Comparison of ENCODE assay signal across 17 cellular contexts in genomic region chr10:95263864-95264226, GRCh38. TPM values are rescaled to one million over a fixed set of nuclear protein-coding genes. Genes with fewer than 3 reads are reported as not detected.
A peak's percentile ranks its signal among the peaks of the same experiment; 100 is the strongest.
DNase-seq lines count a peak whose midpoint lies in the region; ATAC-seq and TF ChIP-seq lines count a peak whose summit lies in the region.
"Had no signal": no experiment of that assay in that cellular context is flagged by ENCODE, and none has a peak within 500 bp of the region (broad histone marks: within the 10 kb centered on the region; RNA-seq: fewer than 3 reads in every experiment).

No MANE protein-coding gene starts in this region.

- POLR2A ChIA-PET in PC-9 (lab: Charles Lee; ENCODE audit: unreplicated experiment) = interaction anchor here (0.6 kb wide), 1 partner anchor 46 kb away, joined by 4 read pairs; no protein-coding TSS in a partner anchor

- H3K4me1 ChIP-seq in PC-9 (replicated peaks; ENCODE audit: insufficient read depth) (peaks cover 79% of the 10 kb centered on the region), hepatocyte (ENCODE audit: insufficient read depth) (peaks cover 49% of the 10 kb centered on the region), parathyroid adenoma (peaks cover 42% of the 10 kb centered on the region)

- H3K27me3 ChIP-seq in PC-9 (ENCODE audit: insufficient read depth, low read depth) (no peaks in the 10 kb centered on the region), hepatocyte (no peaks in the 10 kb centered on the region), parathyroid adenoma (ENCODE audit: control insufficient read depth, insufficient read depth, low read length) (no peaks in the 10 kb centered on the region)

- H3K4me1 Mint-ChIP-seq in Calu3 (ENCODE audit: low read depth, unreplicated experiment) = peaks cover 54% of the 10 kb centered on the region
- H3K4me1 Mint-ChIP-seq in glutamatergic neuron (ENCODE audit: low read depth, unreplicated experiment) = no peaks in the 10 kb centered on the region

- H4K20me1 ChIP-seq in PC-9 (ENCODE audit: insufficient read depth) (no peaks in the 10 kb centered on the region), hepatocyte (ENCODE audit: insufficient read depth, poor library complexity, severe bottlenecking) (no peaks in the 10 kb centered on the region)

- peaks cover 61% of the 10 kb centered on the region for H3F3A ChIP-seq in PC-9 (ENCODE audit: insufficient read depth, low read depth)

- H3K9me3 Mint-ChIP-seq in Calu3 (ENCODE audit: low read depth, unreplicated experiment) = no peaks in the 10 kb centered on the region
- no peaks in the 10 kb centered on the region for H3K9me3 Mint-ChIP-seq in glutamatergic neuron (ENCODE audit: unreplicated experiment)
- H3K9me3 Mint-ChIP-seq: central memory CD8-positive, alpha-beta T cell; naive thymus-derived CD8-positive, alpha-beta T cell had no signal

- no peaks in the 10 kb centered on the region for H3K27me3 Mint-ChIP-seq in Calu3 (ENCODE audit: unreplicated experiment)
- H3K27me3 Mint-ChIP-seq in glutamatergic neuron (ENCODE audit: unreplicated experiment) = peaks cover 2% of the 10 kb centered on the region
- H3K27me3 Mint-ChIP-seq: central memory CD8-positive, alpha-beta T cell had no signal

- intact Hi-C loops in Calu3 (cut with micrococcal nuclease; ENCODE audit: unreplicated experiment) = no loop called here
- intact Hi-C loops in PC-9 (cut with micrococcal nuclease; ENCODE audit: unreplicated experiment) = loop anchor here (1.0 to 5.0 kb wide), 8 partner anchors 17 to 98 kb away; no protein-coding TSS in a partner anchor

- H3K9ac ChIP-seq in parathyroid adenoma = no peak overlapping the region

- peaks cover 16% of the 10 kb centered on the region for H3K36me3 Mint-ChIP-seq in Calu3 (ENCODE audit: insufficient read depth, unreplicated experiment)
- no peaks in the 10 kb centered on the region for H3K36me3 Mint-ChIP-seq in glutamatergic neuron (ENCODE audit: unreplicated experiment)
- H3K36me3 Mint-ChIP-seq: naive thymus-derived CD8-positive, alpha-beta T cell had no signal

- no peak for DNase-seq in Calu3
- DNase-seq in PC-9 = no peak
- no peak for DNase-seq in hepatocyte (ENCODE audit: low spot score)
- no peak for DNase-seq in glutamatergic neuron
- no peak for DNase-seq in Ammon's horn (ENCODE audit: low spot score)
- DNase-seq in mesenteric fat pad (ENCODE audit: low spot score) = no peak
- DNase-seq: effector memory CD4-positive, alpha-beta T cell; EL; KBM-7; naive thymus-derived CD8-positive, alpha-beta T cell; NCI-H1048; NCI-H2107 had no signal

- H3K9me2 ChIP-seq in PC-9 (ENCODE audit: insufficient read depth) = no peaks in the 10 kb centered on the region
- no peaks in the 10 kb centered on the region for H3K9me2 ChIP-seq in hepatocyte (replicated peaks; ENCODE audit: insufficient read depth)

- peak overlapping the region; percentile 41; the same call in 1 of the 2 replicates for H3K4me3 ChIP-seq in PC-9
- no peak overlapping the region for H3K4me3 ChIP-seq in hepatocyte
- H3K4me3 ChIP-seq in parathyroid adenoma (ENCODE audit: low read depth, low read length) = no peak overlapping the region

- H3K4me3 Mint-ChIP-seq in Calu3 (ENCODE audit: low read depth, unreplicated experiment) (no peak overlapping the region), glutamatergic neuron (ENCODE audit: unreplicated experiment) (no peak overlapping the region)
- H3K4me3 Mint-ChIP-seq: central memory CD8-positive, alpha-beta T cell; naive thymus-derived CD8-positive, alpha-beta T cell had no signal

- WGBS in hepatocyte (ENCODE audit: low lambda C conversion rate, missing lambda C conversion rate) = 81% methylated on average over 7 of the region's 7 CpGs

- TF ChIP-seq CTCF in Calu3 (IDR thresholded peaks at IDR 0.05; ENCODE audit: unreplicated experiment) (no peak), PC-9 (conservative IDR thresholded peaks at IDR 0.05) (no peak), hepatocyte (IDR thresholded peaks at IDR 0.05; ENCODE audit: poor library complexity) (no peak), parathyroid adenoma (IDR thresholded peaks at IDR 0.05) (no peak), glutamatergic neuron (IDR thresholded peaks at IDR 0.05; ENCODE audit: partially characterized antibody, unreplicated experiment) (no peak)

- CTCF ChIA-PET in Calu3 (lab: Charles Lee) = interaction anchor here (1.8 to 2.0 kb wide), 2 partner anchors 17 to 99 kb away, joined by 8 to 12 read pairs; no protein-coding TSS in a partner anchor
- CTCF ChIA-PET in PC-9 (lab: Charles Lee) = interaction anchor here (0.6 to 1.4 kb wide), 2 partner anchors 62 to 145 kb away, joined by 3 to 7 read pairs; no protein-coding TSS in a partner anchor

- H3K9me3 ChIP-seq in PC-9 (ENCODE audit: insufficient read depth, low read depth) (no peaks in the 10 kb centered on the region), hepatocyte (ENCODE audit: low read depth) (no peaks in the 10 kb centered on the region), parathyroid adenoma (ENCODE audit: control insufficient read depth, low read length) (no peaks in the 10 kb centered on the region)

- H3K79me2 ChIP-seq in PC-9 (ENCODE audit: low read depth) (peaks cover 28% of the 10 kb centered on the region), hepatocyte (peaks cover 10% of the 10 kb centered on the region), parathyroid adenoma (peaks cover 3% of the 10 kb centered on the region)

- no peak for ATAC-seq in HG02610 (IDR thresholded peaks at IDR 0.05; ENCODE audit: unreplicated experiment)
- ATAC-seq: naive thymus-derived CD8-positive, alpha-beta T cell; Panc1; SK-N-SH treated with all-trans-retinoic acid at 6 μM for 48 hours had no signal

- BruUV-seq in Calu3 (replicated peaks; lab: Mats Ljungman, UMichigan) (TSS peak; percentile 10), PC-9 (replicated peaks; lab: Mats Ljungman, UMichigan) (TSS peak; percentile 33)

- H3K4me2 ChIP-seq in PC-9 = peak overlapping the region; percentile 75
- H3K4me2 ChIP-seq in hepatocyte = no peak overlapping the region
- H3K4me2 ChIP-seq in parathyroid adenoma (ENCODE audit: low read length) = peak overlapping the region; percentile 13

- peak overlapping the region; percentile 97 for H3K27ac ChIP-seq in PC-9
- peak overlapping the region; percentile 94 for H3K27ac ChIP-seq in hepatocyte
- peak overlapping the region; percentile 75 for H3K27ac ChIP-seq in parathyroid adenoma

- peak overlapping the region; percentile 3 for H3K27ac Mint-ChIP-seq in Calu3 (ENCODE audit: unreplicated experiment)
- no peak overlapping the region for H3K27ac Mint-ChIP-seq in glutamatergic neuron (ENCODE audit: unreplicated experiment)

- H2AFZ ChIP-seq in PC-9 (no peak overlapping the region), hepatocyte (no peak overlapping the region), parathyroid adenoma (no peak overlapping the region)

- H3K36me3 ChIP-seq in PC-9 (ENCODE audit: low read depth) (peaks cover 8% of the 10 kb centered on the region; the same call in 1 of the 2 replicates), hepatocyte (replicated peaks; ENCODE audit: insufficient read depth, low read depth) (no peaks in the 10 kb centered on the region), parathyroid adenoma (ENCODE audit: control insufficient read depth, insufficient read depth, low read length) (no peaks in the 10 kb centered on the region)

RNA-seq across cellular contexts. Expression of gene PDLIM1, which starts 27.0 kb away (rescaled TPM):
- total RNA-seq in Calu3 (2022) (49.7 and 50.2 TPM in 2 replicates), PC-9 (2021) (202 and 215 TPM in 2 replicates), hepatocyte (58.2 and 61.0 TPM in 2 replicates), glutamatergic neuron (ENCODE audit: unreplicated experiment) (6.4 TPM), mesenteric fat pad (200 TPM)
- polyA plus RNA-seq in hepatocyte = 176 TPM in 2 replicates
